In the genomic region with DNA sequence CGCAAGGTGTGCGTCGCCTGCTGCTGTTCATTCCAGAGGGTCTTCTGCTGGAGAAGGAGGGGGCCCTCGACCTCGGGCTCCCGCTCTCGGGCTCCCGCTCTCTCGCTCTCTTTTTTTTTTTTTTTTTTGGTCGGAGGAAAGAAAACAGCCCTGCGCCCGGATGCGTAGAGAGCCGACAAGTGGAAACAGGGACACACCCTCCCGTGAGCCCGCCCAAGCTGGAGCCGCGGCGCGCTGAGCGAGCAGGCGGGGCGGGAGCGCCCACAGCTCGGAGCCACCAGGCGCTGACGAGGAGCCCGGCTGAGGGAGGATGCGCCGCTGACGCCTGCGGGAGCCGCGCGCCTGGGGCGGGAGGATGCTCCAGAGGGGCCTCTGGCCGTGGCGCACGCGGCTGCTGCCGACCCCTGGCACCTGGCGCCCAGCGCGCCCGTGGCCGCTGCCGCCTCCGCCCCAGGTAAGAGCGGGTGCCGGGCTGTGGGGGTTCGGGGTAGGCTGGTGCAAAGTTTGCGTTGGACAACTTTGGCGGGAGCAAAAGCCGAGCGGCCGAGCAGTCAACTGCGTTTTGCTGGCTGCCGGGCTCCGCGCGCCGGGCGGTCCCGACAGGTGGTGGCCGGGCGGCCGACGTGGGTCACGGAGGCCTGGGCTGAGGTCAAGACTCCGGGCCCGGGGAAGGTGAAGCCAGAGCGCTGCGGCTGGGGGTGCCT, we compare ENCODE assay signal across 8 cellular contexts. TPM values are rescaled to one million over a fixed set of nuclear protein-coding genes. Genes with fewer than 3 reads are reported as not detected.
DNase-seq lines count a peak whose midpoint lies in the region; ATAC-seq and TF ChIP-seq lines count a peak whose summit lies in the region.

A gene with protein sequence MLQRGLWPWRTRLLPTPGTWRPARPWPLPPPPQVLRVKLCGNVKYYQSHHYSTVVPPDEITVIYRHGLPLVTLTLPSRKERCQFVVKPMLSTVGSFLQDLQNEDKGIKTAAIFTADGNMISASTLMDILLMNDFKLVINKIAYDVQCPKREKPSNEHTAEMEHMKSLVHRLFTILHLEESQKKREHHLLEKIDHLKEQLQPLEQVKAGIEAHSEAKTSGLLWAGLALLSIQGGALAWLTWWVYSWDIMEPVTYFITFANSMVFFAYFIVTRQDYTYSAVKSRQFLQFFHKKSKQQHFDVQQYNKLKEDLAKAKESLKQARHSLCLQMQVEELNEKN (plus strand): TSS at position 264 of the 704 bp plus-strand sequence. CDS start 92 bp downstream, at position 356.

- in situ Hi-C loops in GM13977 (cut with MboI; ENCODE audit: low pct_unique_long_range_greater_than_20kb, low sequenced_read_pairs, unreplicated experiment), result no loop called here

- no peaks in the 10 kb centered on the region for H3K4me1 ChIP-seq in aorta (ENCODE audit: control insufficient read depth in 1 of 2, insufficient read depth in 2 of 2, low read length in 2 of 2)

- H3K36me3 ChIP-seq in aorta (ENCODE audit: control insufficient read depth in 1 of 2, insufficient read depth in 2 of 2, low read length in 1 of 2), result no peaks in the 10 kb centered on the region

- no peaks in the 10 kb centered on the region for H3K9me3 ChIP-seq in aorta (ENCODE audit: control insufficient read depth, low read length)

- no peak for TF ChIP-seq CTCF in GM13977 (IDR thresholded peaks at IDR 0.05; ENCODE audit: extremely low read depth, insufficient read depth, missing control alignments)

- intact Hi-C loops in T-helper 2 cell treated with Interferon-gamma antibody and Interleukin-4, amounts not matched to agents 100 ng/mL and 5 ng/mL, for 36 hours (cut with micrococcal nuclease), result loop anchor here (1.0 to 10.0 kb wide), 6 partner anchors 127 to 1839 kb away; partner anchors contain the start of genes CASP6, CYP2U1, PAPSS1 and SEC24B
- intact Hi-C loops in aorta (cut with DNase I), result loop anchor here in 1 of 2 donors (10.0 kb wide), 1 partner anchor 125 kb away; the partner anchor contains the start of gene SEC24B

- H3K27ac ChIP-seq in aorta (ENCODE audit: low read depth in 1 of 2, low read length in 2 of 2), result no peak within 1 kb of the TSS

- ATAC-seq in HG02763 (IDR thresholded peaks at IDR 0.05; ENCODE audit: unreplicated experiment), result peak; percentile 87
- peak; percentile 95 for ATAC-seq in aorta (ENCODE audit: low FRiP score)

- 0 to 1% methylated on average over 51 to 73 of the region's 73 CpGs for WGBS in aorta, 2 donors

- peak within 1 kb of the TSS; percentile 50 to 77 for H3K4me3 ChIP-seq in aorta (ENCODE audit: low read length in 2 of 2)

- no peaks in the 10 kb centered on the region for H3K27me3 ChIP-seq in aorta (ENCODE audit: control insufficient read depth in 1 of 2, insufficient read depth in 2 of 2, low read length in 1 of 2)

- peak; percentile 95 for DNase-seq in GM13977 (ENCODE audit: low spot score)
- peak; percentile 73 for DNase-seq in NCI-H128 (lab: John Stamatoyannopoulos, UW; ENCODE audit: unreplicated experiment)
- peak in 56 of 58 donors; percentile 4 to 76 (median 49) for DNase-seq in anterior cingulate cortex (lab: John Stamatoyannopoulos, UW)
- DNase-seq in hepatic stellate cell (ENCODE audit: low spot score), result peak; percentile 90
- peak; percentile 66 for DNase-seq in renal cortical epithelial cell (ENCODE audit: low read depth)
- peak; percentile 93 to 95 for DNase-seq in aorta

RNA-seq across cellular contexts. Expression of the gene that starts here (rescaled TPM):
- total RNA-seq in T-helper 2 cell treated with Interferon-gamma antibody and Interleukin-4, amounts not matched to agents 100 ng/mL and 5 ng/mL, for 36 hours, result 66.6 and 72.8 TPM in 2 replicates
- total RNA-seq in renal cortical epithelial cell (57.1 and 88.6 TPM in 2 replicates), aorta (10 to 100 TPM; 12.5 to 25.6 TPM)
- 1 to 10 TPM; 2.7 to 4.1 TPM for polyA plus RNA-seq in aorta
